ENCODE assay signal across 9 cellular contexts in the genomic region with DNA sequence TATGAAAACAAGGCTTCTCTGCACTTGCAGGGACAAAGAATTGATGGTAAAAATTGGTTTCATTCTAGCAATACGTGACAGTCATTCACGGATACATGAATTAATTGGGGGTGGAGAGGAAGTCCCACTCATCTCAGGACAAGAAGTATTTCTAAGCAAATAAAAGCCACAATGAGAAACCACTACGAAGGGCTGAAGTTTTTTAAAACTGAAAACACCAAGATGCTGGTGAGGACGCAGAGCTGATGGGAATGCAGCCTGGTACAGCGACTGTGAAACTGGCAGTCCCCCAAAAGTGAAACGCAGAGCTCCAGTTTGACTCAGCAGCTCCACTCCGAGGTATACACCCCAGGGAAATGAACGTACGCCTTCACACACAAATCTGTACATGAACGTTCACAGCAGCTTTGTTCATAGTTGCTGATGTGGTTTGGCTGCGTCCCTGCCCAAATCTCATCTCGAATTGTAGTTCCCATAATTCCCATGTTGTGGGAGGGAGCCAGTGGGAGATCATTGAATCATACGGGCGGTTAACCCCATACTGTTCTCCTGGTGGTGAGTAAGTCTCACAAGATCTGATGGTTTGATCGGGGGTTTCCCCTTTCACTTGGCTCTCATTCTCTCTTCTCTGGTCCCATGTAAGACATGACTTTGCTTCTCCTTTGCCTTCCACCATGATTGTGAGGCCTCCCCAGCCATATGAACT.
A peak's percentile ranks its signal among the peaks of the same experiment; 100 is the strongest.
DNase-seq lines count a peak whose midpoint lies in the region; ATAC-seq and TF ChIP-seq lines count a peak whose summit lies in the region.
"Had no signal": no experiment of that assay in that cellular context is flagged by ENCODE, and none has a peak within 500 bp of the region (broad histone marks: within the 10 kb centered on the region; RNA-seq: fewer than 3 reads in every experiment).

No MANE protein-coding gene starts in this region.

- no peak overlapping the region for H3K27ac ChIP-seq in right cardiac atrium (ENCODE audit: low read length)
- H3K27ac ChIP-seq: cardiac muscle cell had no signal

- WGBS in right cardiac atrium: 25% methylated on average over 15 of the region's 15 CpGs

- DNase-seq in NCI-H2171 treated with DMSO at 0.1 percent for 48 hours (lab: John Stamatoyannopoulos, UW): peak; percentile 73
- DNase-seq in activated naive CD4-positive, alpha-beta T cell treated with anti-CD3 and anti-CD28 coated beads, Interleukin-2, amount 50 U/mL, for 16 hours: peak; percentile 81
- DNase-seq in right cardiac atrium: peak in 1 of 3 donors; percentile 59
- DNase-seq in stimulated activated CD4-positive, alpha-beta T cell treated with anti-CD3 and anti-CD28 coated beads, Interleukin-4, amount 100 ng/mL, for 4 hours: peak; percentile 49 to 55
- no peak for DNase-seq in retina

- intact Hi-C loops in right cardiac atrium (cut with DNase I): loop anchor here in 3 of 4 donors (5.0 to 10.0 kb wide), 5 partner anchors 420 to 737 kb away; no protein-coding TSS in a partner anchor

- H3K27me3 ChIP-seq in right cardiac atrium (ENCODE audit: control insufficient read depth, insufficient read depth): no peaks in the 10 kb centered on the region
- H3K27me3 ChIP-seq: cardiac muscle cell had no signal

- H3K9me3 ChIP-seq in right cardiac atrium (ENCODE audit: control insufficient read depth, low read length): no peaks in the 10 kb centered on the region

- no peaks in the 10 kb centered on the region for H3K4me1 ChIP-seq in right cardiac atrium (ENCODE audit: control insufficient read depth, insufficient read depth, low read length)

- peak overlapping the region; percentile 6 for H3K4me3 ChIP-seq in right cardiac atrium (ENCODE audit: low read length)
- H3K4me3 ChIP-seq: cardiac muscle cell had no signal

- ATAC-seq in GM18498 (IDR thresholded peaks at IDR 0.05; ENCODE audit: unreplicated experiment) (peak; percentile 83), HG02571 (IDR thresholded peaks at IDR 0.05; ENCODE audit: unreplicated experiment) (peak; percentile 70), right cardiac atrium (peak; percentile 10 to 38), SK-N-SH treated with all-trans-retinoic acid at 6 μM for 48 hours (no peak)

TF ChIP-seq in SK-N-SH treated with all-trans-retinoic acid at 6 μM for 48 hours, 23 proteins besides CTCF, POLR2A, EP300 and RAD21:
- TF ChIP-seq TCF4 (CRISPR knock-in tag; IDR thresholded peaks at IDR 0.05; ENCODE audit: borderline replicate concordance): no peak
- TF ChIP-seq ARNTL (CRISPR knock-in tag; IDR thresholded peaks at IDR 0.05; ENCODE audit: borderline replicate concordance, low read depth): no peak
- no peak for TF ChIP-seq ZNF70 (CRISPR knock-in tag; IDR thresholded peaks at IDR 0.05)
- no peak for TF ChIP-seq CSRNP3 (CRISPR knock-in tag; IDR thresholded peaks at IDR 0.05)
- no peak for TF ChIP-seq SNAI2 (CRISPR knock-in tag; IDR thresholded peaks at IDR 0.05)
- TF ChIP-seq, protein P1, sequence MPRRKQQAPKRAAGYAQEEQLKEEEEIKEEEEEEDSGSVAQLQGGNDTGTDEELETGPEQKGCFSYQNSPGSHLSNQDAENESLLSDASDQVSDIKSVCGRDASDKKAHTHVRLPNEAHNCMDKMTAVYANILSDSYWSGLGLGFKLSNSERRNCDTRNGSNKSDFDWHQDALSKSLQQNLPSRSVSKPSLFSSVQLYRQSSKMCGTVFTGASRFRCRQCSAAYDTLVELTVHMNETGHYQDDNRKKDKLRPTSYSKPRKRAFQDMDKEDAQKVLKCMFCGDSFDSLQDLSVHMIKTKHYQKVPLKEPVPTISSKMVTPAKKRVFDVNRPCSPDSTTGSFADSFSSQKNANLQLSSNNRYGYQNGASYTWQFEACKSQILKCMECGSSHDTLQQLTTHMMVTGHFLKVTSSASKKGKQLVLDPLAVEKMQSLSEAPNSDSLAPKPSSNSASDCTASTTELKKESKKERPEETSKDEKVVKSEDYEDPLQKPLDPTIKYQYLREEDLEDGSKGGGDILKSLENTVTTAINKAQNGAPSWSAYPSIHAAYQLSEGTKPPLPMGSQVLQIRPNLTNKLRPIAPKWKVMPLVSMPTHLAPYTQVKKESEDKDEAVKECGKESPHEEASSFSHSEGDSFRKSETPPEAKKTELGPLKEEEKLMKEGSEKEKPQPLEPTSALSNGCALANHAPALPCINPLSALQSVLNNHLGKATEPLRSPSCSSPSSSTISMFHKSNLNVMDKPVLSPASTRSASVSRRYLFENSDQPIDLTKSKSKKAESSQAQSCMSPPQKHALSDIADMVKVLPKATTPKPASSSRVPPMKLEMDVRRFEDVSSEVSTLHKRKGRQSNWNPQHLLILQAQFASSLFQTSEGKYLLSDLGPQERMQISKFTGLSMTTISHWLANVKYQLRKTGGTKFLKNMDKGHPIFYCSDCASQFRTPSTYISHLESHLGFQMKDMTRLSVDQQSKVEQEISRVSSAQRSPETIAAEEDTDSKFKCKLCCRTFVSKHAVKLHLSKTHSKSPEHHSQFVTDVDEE (CRISPR knock-in tag; IDR thresholded peaks at IDR 0.05): no peak
- TF ChIP-seq, protein P2, sequence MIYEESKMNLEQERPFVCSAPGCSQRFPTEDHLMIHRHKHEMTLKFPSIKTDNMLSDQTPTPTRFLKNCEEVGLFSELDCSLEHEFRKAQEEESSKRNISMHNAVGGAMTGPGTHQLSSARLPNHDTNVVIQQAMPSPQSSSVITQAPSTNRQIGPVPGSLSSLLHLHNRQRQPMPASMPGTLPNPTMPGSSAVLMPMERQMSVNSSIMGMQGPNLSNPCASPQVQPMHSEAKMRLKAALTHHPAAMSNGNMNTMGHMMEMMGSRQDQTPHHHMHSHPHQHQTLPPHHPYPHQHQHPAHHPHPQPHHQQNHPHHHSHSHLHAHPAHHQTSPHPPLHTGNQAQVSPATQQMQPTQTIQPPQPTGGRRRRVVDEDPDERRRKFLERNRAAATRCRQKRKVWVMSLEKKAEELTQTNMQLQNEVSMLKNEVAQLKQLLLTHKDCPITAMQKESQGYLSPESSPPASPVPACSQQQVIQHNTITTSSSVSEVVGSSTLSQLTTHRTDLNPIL (CRISPR knock-in tag; IDR thresholded peaks at IDR 0.05; ENCODE audit: low read depth): no peak
- no peak for TF ChIP-seq ESRRG (CRISPR knock-in tag; IDR thresholded peaks at IDR 0.05)
- TF ChIP-seq ISL1 (CRISPR knock-in tag; IDR thresholded peaks at IDR 0.05): no peak
- no peak for TF ChIP-seq BACH2 (CRISPR knock-in tag; IDR thresholded peaks at IDR 0.05; ENCODE audit: borderline replicate concordance)
- no peak for TF ChIP-seq ZFP3 (CRISPR knock-in tag; IDR thresholded peaks at IDR 0.05)
- no peak for TF ChIP-seq ZC3H10 (CRISPR knock-in tag; IDR thresholded peaks at IDR 0.05)
- TF ChIP-seq, protein P3, sequence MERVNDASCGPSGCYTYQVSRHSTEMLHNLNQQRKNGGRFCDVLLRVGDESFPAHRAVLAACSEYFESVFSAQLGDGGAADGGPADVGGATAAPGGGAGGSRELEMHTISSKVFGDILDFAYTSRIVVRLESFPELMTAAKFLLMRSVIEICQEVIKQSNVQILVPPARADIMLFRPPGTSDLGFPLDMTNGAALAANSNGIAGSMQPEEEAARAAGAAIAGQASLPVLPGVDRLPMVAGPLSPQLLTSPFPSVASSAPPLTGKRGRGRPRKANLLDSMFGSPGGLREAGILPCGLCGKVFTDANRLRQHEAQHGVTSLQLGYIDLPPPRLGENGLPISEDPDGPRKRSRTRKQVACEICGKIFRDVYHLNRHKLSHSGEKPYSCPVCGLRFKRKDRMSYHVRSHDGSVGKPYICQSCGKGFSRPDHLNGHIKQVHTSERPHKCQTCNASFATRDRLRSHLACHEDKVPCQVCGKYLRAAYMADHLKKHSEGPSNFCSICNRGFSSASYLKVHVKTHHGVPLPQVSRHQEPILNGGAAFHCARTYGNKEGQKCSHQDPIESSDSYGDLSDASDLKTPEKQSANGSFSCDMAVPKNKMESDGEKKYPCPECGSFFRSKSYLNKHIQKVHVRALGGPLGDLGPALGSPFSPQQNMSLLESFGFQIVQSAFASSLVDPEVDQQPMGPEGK (CRISPR knock-in tag; IDR thresholded peaks at IDR 0.05; ENCODE audit: borderline replicate concordance): no peak
